Comparison of ENCODE assay signal across 8 cellular contexts in genomic region chr17:73309727-73310555, GRCh38. TPM values are rescaled to one million over a fixed set of nuclear protein-coding genes. Genes with fewer than 3 reads are reported as not detected.
DNase-seq lines count a peak whose midpoint lies in the region; ATAC-seq and FAIRE-seq lines count a peak whose summit lies in the region.

No MANE protein-coding gene starts in this region.

- H3K27me3 Mint-ChIP-seq in activated T-cell treated with anti-CD3 and anti-CD28 coated beads, Interleukin-2, amount 50 U/mL, for 4 hours (ENCODE audit: low read depth): peaks cover 3% of the 10 kb centered on the region
- peaks cover 13% of the 10 kb centered on the region for H3K27me3 Mint-ChIP-seq in activated T-helper 2 cell treated with anti-CD3 and anti-CD28 coated beads, Interferon-gamma antibody, Interleukin-2, Interleukin-4, amounts not matched to agents 10 μg/mL and 5 μg/mL and 100 μg/mL, durations not matched to agents 14 hours and 24 hours and 36 hours (ENCODE audit: low read depth)

- ATAC-seq in activated T-cell treated with anti-CD3 and anti-CD28 coated beads, Interleukin-2, amount 50 U/mL, for 4 hours: no peak
- ATAC-seq in HG03469 (IDR thresholded peaks at IDR 0.05; ENCODE audit: unreplicated experiment) (no peak), HG02840 (IDR thresholded peaks at IDR 0.05; ENCODE audit: low FRiP score, unreplicated experiment) (no peak)

- no peaks in the 10 kb centered on the region for H3K36me3 Mint-ChIP-seq in activated T-cell treated with anti-CD3 and anti-CD28 coated beads, Interleukin-2, amount 50 U/mL, for 4 hours (ENCODE audit: insufficient read depth)
- H3K36me3 Mint-ChIP-seq in activated T-helper 2 cell treated with anti-CD3 and anti-CD28 coated beads, Interferon-gamma antibody, Interleukin-2, Interleukin-4, amounts not matched to agents 10 μg/mL and 5 μg/mL and 100 μg/mL, durations not matched to agents 14 hours and 24 hours and 36 hours (ENCODE audit: low read depth): no peaks in the 10 kb centered on the region

- H3K27me3 ChIP-seq in small intestine (ENCODE audit: control insufficient read depth in 2 of 2, insufficient read depth in 2 of 2, low read length in 2 of 2): no peaks in the 10 kb centered on the region

- WGBS in small intestine, 3 donors: 7 to 17% (median 13%) methylated on average over 19 of the region's 19 CpGs

- H3K4me3 Mint-ChIP-seq in activated T-cell treated with anti-CD3 and anti-CD28 coated beads, Interleukin-2, amount 50 U/mL, for 4 hours: peak overlapping the region; percentile 80
- H3K4me3 Mint-ChIP-seq in activated T-helper 2 cell treated with anti-CD3 and anti-CD28 coated beads, Interferon-gamma antibody, Interleukin-2, Interleukin-4, amounts not matched to agents 10 μg/mL and 5 μg/mL and 100 μg/mL, durations not matched to agents 14 hours and 24 hours and 36 hours (ENCODE audit: low read depth): peak overlapping the region; percentile 75

- no peaks in the 10 kb centered on the region for H3K9me3 Mint-ChIP-seq in activated T-cell treated with anti-CD3 and anti-CD28 coated beads, Interleukin-2, amount 50 U/mL, for 4 hours
- no peaks in the 10 kb centered on the region for H3K9me3 Mint-ChIP-seq in activated T-helper 2 cell treated with anti-CD3 and anti-CD28 coated beads, Interferon-gamma antibody, Interleukin-2, Interleukin-4, amounts not matched to agents 10 μg/mL and 5 μg/mL and 100 μg/mL, durations not matched to agents 14 hours and 24 hours and 36 hours

- H3K27ac ChIP-seq in small intestine (ENCODE audit: low read depth in 1 of 2, low read length in 1 of 2): peak overlapping the region; percentile 93 to 94

- H3K4me3 ChIP-seq in iPS-11a (ENCODE audit: low read depth, low read length): peak overlapping the region; percentile 83
- H3K4me3 ChIP-seq in small intestine (ENCODE audit: low read depth in 1 of 2, low read length in 2 of 2): peak overlapping the region; percentile 88 to 98

- no peak for FAIRE-seq in small intestine (lab: Jason Lieb, UNC)

- H3K4me1 ChIP-seq in small intestine (ENCODE audit: control insufficient read depth in 2 of 2, insufficient read depth in 1 of 2, low read depth in 1 of 2, low read length in 1 of 2): peaks cover 6 to 8% of the 10 kb centered on the region in 2 donors

- intact Hi-C loops in activated T-helper 2 cell treated with anti-CD3 and anti-CD28 coated beads, Interferon-gamma antibody, Interleukin-2, Interleukin-4, amounts not matched to agents 10 μg/mL and 5 μg/mL and 100 μg/mL, durations not matched to agents 14 hours and 24 hours and 36 hours (cut with micrococcal nuclease): loop anchor here (5.0 to 10.0 kb wide), 4 partner anchors 62 to 892 kb away; partner anchors contain the start of genes COG1 and RPL38

- DNase-seq in activated T-cell treated with anti-CD3 and anti-CD28 coated beads, Interleukin-2, amount 50 U/mL, for 4 hours: no peak
- DNase-seq in activated T-cell treated with anti-CD3 and anti-CD28 coated beads for 4 hours: no peak
- no peak for DNase-seq in activated T-helper 2 cell treated with anti-CD3 and anti-CD28 coated beads, Interferon-gamma antibody, Interleukin-2, Interleukin-4, amounts not matched to agents 10 μg/mL and 5 μg/mL and 100 μg/mL, durations not matched to agents 14 hours and 24 hours and 36 hours (ENCODE audit: low spot score)
- DNase-seq in small intestine: peak; percentile 97
- DNase-seq in GM03348 (ENCODE audit: low spot score): no peak

- peaks cover 18% of the 10 kb centered on the region for H3K4me1 Mint-ChIP-seq in activated T-cell treated with anti-CD3 and anti-CD28 coated beads, Interleukin-2, amount 50 U/mL, for 4 hours (ENCODE audit: low read depth)
- peaks cover 6% of the 10 kb centered on the region for H3K4me1 Mint-ChIP-seq in activated T-helper 2 cell treated with anti-CD3 and anti-CD28 coated beads, Interferon-gamma antibody, Interleukin-2, Interleukin-4, amounts not matched to agents 10 μg/mL and 5 μg/mL and 100 μg/mL, durations not matched to agents 14 hours and 24 hours and 36 hours (ENCODE audit: low read depth)

- no peaks in the 10 kb centered on the region for H3K36me3 ChIP-seq in small intestine (ENCODE audit: control insufficient read depth in 2 of 2, insufficient read depth in 2 of 2, low read length in 2 of 2)

- H3K27ac Mint-ChIP-seq in activated T-helper 2 cell treated with anti-CD3 and anti-CD28 coated beads, Interferon-gamma antibody, Interleukin-2, Interleukin-4, amounts not matched to agents 10 μg/mL and 5 μg/mL and 100 μg/mL, durations not matched to agents 14 hours and 24 hours and 36 hours: no peak overlapping the region

- no peaks in the 10 kb centered on the region for H3K9me3 ChIP-seq in small intestine (ENCODE audit: control insufficient read depth, low read depth)

RNA-seq across cellular contexts. Expression of gene CDC42EP4, which starts 1.9 kb away (rescaled TPM):
- 1 to 10 TPM in 1 of 3 donors, under 1 TPM in 2; 0.24 to 1.1 (median 0.30) TPM for total RNA-seq in activated T-cell treated with anti-CD3 and anti-CD28 coated beads, Interleukin-2, amount 50 U/mL, for 4 hours
- 1.6 and 2.8 TPM in 2 replicates for total RNA-seq in activated T-helper 2 cell treated with anti-CD3 and anti-CD28 coated beads, Interferon-gamma antibody, Interleukin-2, Interleukin-4, amounts not matched to agents 10 μg/mL and 5 μg/mL and 100 μg/mL, durations not matched to agents 14 hours and 24 hours and 36 hours
- 10 to 100 TPM; 46.5 to 60.8 (median 57.4) TPM for polyA plus RNA-seq in small intestine

RNA-seq across cellular contexts. Expression of gene CPSF4L, which starts 48.3 kb away (rescaled TPM):
- total RNA-seq in activated T-cell treated with anti-CD3 and anti-CD28 coated beads, Interleukin-2, amount 50 U/mL, for 4 hours: not detected
- total RNA-seq in activated T-helper 2 cell treated with anti-CD3 and anti-CD28 coated beads, Interferon-gamma antibody, Interleukin-2, Interleukin-4, amounts not matched to agents 10 μg/mL and 5 μg/mL and 100 μg/mL, durations not matched to agents 14 hours and 24 hours and 36 hours: not detected in 2 replicates
- not detected for polyA plus RNA-seq in small intestine
